1 cellular context compared by ENCODE assay signal in genomic region chr5:38574009-38574408, GRCh38.
TF ChIP-seq lines count a peak whose summit lies in the region.

No MANE protein-coding gene starts in this region.

TF ChIP-seq in SK-N-SH treated with all-trans-retinoic acid at 6 μM for 48 hours, 23 proteins besides CTCF, POLR2A, EP300 and RAD21 (continued from another document):
- TF ChIP-seq PATZ1 (CRISPR knock-in tag; IDR thresholded peaks at IDR 0.05; ENCODE audit: borderline replicate concordance) (no peak), ZFP30 (CRISPR knock-in tag; IDR thresholded peaks at IDR 0.05) (no peak), TOX (CRISPR knock-in tag; IDR thresholded peaks at IDR 0.05; ENCODE audit: borderline replicate concordance) (no peak)
